Comparison of ENCODE assay signal across 8 cellular contexts in the genomic region with DNA sequence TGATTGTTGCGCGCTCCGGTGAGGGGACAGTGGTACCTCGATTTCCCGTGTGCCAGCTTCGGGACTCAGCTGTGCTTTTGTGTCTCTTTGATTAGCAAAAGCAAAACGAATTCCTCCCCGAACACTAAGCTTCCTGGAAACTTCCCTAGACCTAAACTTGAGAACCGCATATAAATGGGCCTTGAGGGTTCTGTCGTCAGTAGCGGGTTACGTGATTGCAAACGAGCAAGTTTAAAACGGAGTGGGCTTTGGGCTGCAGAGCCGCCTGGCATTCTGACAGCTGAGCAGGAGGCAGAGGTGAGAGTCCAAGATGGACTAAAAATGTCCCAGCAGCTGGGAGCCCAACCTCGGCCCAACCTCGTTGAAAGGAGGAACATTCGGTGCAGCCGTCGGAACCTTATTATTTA. TPM values are rescaled to one million over a fixed set of nuclear protein-coding genes. Genes with fewer than 3 reads are reported as not detected.
DNase-seq lines count a peak whose midpoint lies in the region; ATAC-seq, FAIRE-seq and TF ChIP-seq lines count a peak whose summit lies in the region.

No MANE protein-coding gene starts in this region.

- FAIRE-seq in small intestine (lab: Jason Lieb, UNC), result no peak

- H3K4me3 ChIP-seq in NT2/D1 (ENCODE audit: insufficient read length, low read depth), result peak overlapping the region; percentile 76
- H3K4me3 ChIP-seq in iPS-18c (ENCODE audit: insufficient read depth, low read depth, low read length), result peak overlapping the region; percentile 91
- H3K4me3 ChIP-seq in small intestine (ENCODE audit: low read depth in 1 of 2, low read length in 2 of 2), result peak overlapping the region; percentile 92 to 100

- H3K36me3 ChIP-seq in NT2/D1 (ENCODE audit: insufficient read depth, insufficient read length, low read length), result no peaks in the 10 kb centered on the region
- no peaks in the 10 kb centered on the region for H3K36me3 ChIP-seq in small intestine (ENCODE audit: control insufficient read depth in 2 of 2, insufficient read depth in 2 of 2, low read length in 2 of 2)

- ATAC-seq in HG02798 (IDR thresholded peaks at IDR 0.05; ENCODE audit: poor library complexity, unreplicated experiment), result no peak

- H3K27me3 ChIP-seq in NT2/D1 (ENCODE audit: insufficient read depth, insufficient read length), result no peaks in the 10 kb centered on the region
- no peaks in the 10 kb centered on the region for H3K27me3 ChIP-seq in small intestine (ENCODE audit: control insufficient read depth in 2 of 2, insufficient read depth in 2 of 2, low read length in 2 of 2)

- H3K27ac ChIP-seq in small intestine (ENCODE audit: low read depth in 1 of 2, low read length in 1 of 2), result peak overlapping the region; percentile 92 to 96

- H3K36me3 Mint-ChIP-seq in brain, result no peaks in the 10 kb centered on the region

- peak; percentile 12 for DNase-seq in activated effector memory CD4-positive, alpha-beta T cell treated with Interleukin-2 at 50 U/mL for 16 hours
- DNase-seq in activated effector memory CD4-positive, alpha-beta T cell treated with anti-CD3 and anti-CD28 coated beads, Interleukin-2, amount 50 U/mL, for 16 hours, result no peak
- DNase-seq in NT2/D1 (ENCODE audit: low read depth, low spot score) (no peak), small intestine (peak; percentile 50), GDM1 (lab: John Stamatoyannopoulos, UW) (no peak)

- H3K27ac Mint-ChIP-seq in brain, result peak overlapping the region; percentile 96 to 99 (median 99)

- H3K4me1 Mint-ChIP-seq in brain, result peaks cover 70% of the 10 kb centered on the region

- no peak for TF ChIP-seq CTCF in brain (conservative IDR thresholded peaks at IDR 0.05)

- H3K4me1 ChIP-seq in NT2/D1 (ENCODE audit: insufficient read depth, insufficient read length) (no peaks in the 10 kb centered on the region), small intestine (ENCODE audit: control insufficient read depth in 2 of 2, insufficient read depth in 1 of 2, low read depth in 1 of 2, low read length in 1 of 2) (peaks cover 12 to 13% of the 10 kb centered on the region in 2 donors)

- WGBS in small intestine, 3 donors, result 2 to 6% (median 3%) methylated on average over 20 of the region's 20 CpGs

- H3K9ac ChIP-seq in NT2/D1 (ENCODE audit: insufficient read length, low read depth), result peak overlapping the region; percentile 89

- H3K9me3 ChIP-seq in NT2/D1 (ENCODE audit: insufficient read depth, low read length), result no peaks in the 10 kb centered on the region
- H3K9me3 ChIP-seq in iPS-18c (ENCODE audit: control insufficient read depth, insufficient read depth, low read length), result no peaks in the 10 kb centered on the region
- H3K9me3 ChIP-seq in small intestine (ENCODE audit: control insufficient read depth, low read depth), result no peaks in the 10 kb centered on the region

- H3K9me3 Mint-ChIP-seq in brain, result no peaks in the 10 kb centered on the region

- H3K27me3 Mint-ChIP-seq in brain, result no peaks in the 10 kb centered on the region

- peak overlapping the region; percentile 90 to 97 (median 95) for H3K4me3 Mint-ChIP-seq in brain

RNA-seq across cellular contexts. Expression of gene TAPT1, which starts 1.2 kb away (rescaled TPM):
- polyA plus RNA-seq in brain (ENCODE audit: insufficient read depth, low read depth, low replicate concordance) (36.0 TPM), small intestine (10 to 100 TPM in 1 of 3 donors, 1 to 10 TPM in 2; 7.3 to 17.9 (median 9.4) TPM)

Comparison
In these comparisons a context has a peak if more than half of its experiments do, and no peak if none do; other contexts are left out.
1. DNase-seq: peak in activated effector memory CD4-positive, alpha-beta T cell treated with Interleukin-2 at 50 U/mL for 16 hours (single experiment) and small intestine (single experiment); none in activated effector memory CD4-positive, alpha-beta T cell treated with anti-CD3 and anti-CD28 coated beads, Interleukin-2, amount 50 U/mL, for 16 hours (single experiment), NT2/D1 (single experiment) and GDM1 (single experiment).
2. Peak in every context shown above with its lines, with median percentiles within 50 percentile points of each other: H3K4me3 ChIP-seq.